Comparison of ENCODE assay signal across 8 cellular contexts in genomic region chr4:74189331-74190043, GRCh38. TPM values are rescaled to one million over a fixed set of nuclear protein-coding genes. Genes with fewer than 3 reads are reported as not detected.
DNase-seq lines count a peak whose midpoint lies in the region; ATAC-seq and TF ChIP-seq lines count a peak whose summit lies in the region.

No MANE protein-coding gene starts in this region.

- H3K9me3 ChIP-seq in HEK293 (ENCODE audit: control insufficient read depth, insufficient read depth, low read depth, low read length), result no peaks in the 10 kb centered on the region
- H3K9me3 ChIP-seq in left lung, result no peaks in the 10 kb centered on the region

- H3K36me3 ChIP-seq in HEK293 (ENCODE audit: control insufficient read depth in 2 of 2, insufficient read depth in 1 of 2, low read length in 2 of 2) (no peaks in the 10 kb centered on the region), left lung (no peaks in the 10 kb centered on the region)

- DNase-seq in DMS 273 (lab: John Stamatoyannopoulos, UW; ENCODE audit: unreplicated experiment) (peak; percentile 66), DMS 273 treated with DMSO at 0.1 percent for 48 hours (lab: John Stamatoyannopoulos, UW) (no peak), NCI-H446 (lab: John Stamatoyannopoulos, UW) (peak; percentile 3 to 49), T47D (ENCODE audit: low read depth in 1 of 2, low spot score in 1 of 2) (peak; percentile 10 to 49), left lung (no peak), posterior vena cava (ENCODE audit: low spot score) (no peak)
- no peak for DNase-seq in activated naive CD4-positive, alpha-beta T cell treated with Interleukin-2 at 50 U/mL for 16 hours

- CTCF ChIA-PET in HEK293 (lab: Yijun Ruan, JAX), result interaction anchor here (0.5 to 3.3 kb wide), 29 partner anchors 9 to 515 kb away, joined by 3 to 19 read pairs (median 4); no protein-coding TSS in a partner anchor

- H3K27ac ChIP-seq in HEK293 (ENCODE audit: extremely low read depth, low read depth, low read length) (no peak overlapping the region), left lung (no peak overlapping the region)

- peak; percentile 66 for ATAC-seq in left lung

- no peaks in the 10 kb centered on the region for H3K27me3 ChIP-seq in left lung

- in situ Hi-C loops in T47D (cut with HindIII; ENCODE audit: low pct_unique_long_range_greater_than_20kb, low sequenced_read_pairs), result no loop called here

- TF ChIP-seq CTCF in HEK293 (tag by site-specific recombination; IDR thresholded peaks at IDR 0.05) (no peak), left lung (IDR thresholded peaks at IDR 0.05) (peak; percentile 43 to 57)

- intact Hi-C loops in left lung (cut with DNase I), result loop anchor here in 1 of 2 donors (10.0 kb wide), 1 partner anchor 125 kb away; no protein-coding TSS in a partner anchor
- intact Hi-C loops in posterior vena cava (cut with DNase I), result no loop called here

- H3K4me1 ChIP-seq in HEK293 (ENCODE audit: control insufficient read depth, insufficient read depth, low read length), result no peaks in the 10 kb centered on the region
- no peaks in the 10 kb centered on the region for H3K4me1 ChIP-seq in left lung

- no peak overlapping the region for H3K4me3 ChIP-seq in HEK293 (ENCODE audit: low read depth, low read length)
- no peak overlapping the region for H3K4me3 ChIP-seq in left lung

- POLR2A ChIA-PET in HEK293 (lab: Yijun Ruan, JAX), result no interaction called here

TF ChIP-seq in HEK293, 187 proteins besides CTCF, POLR2A, EP300 and RAD21:
- TF ChIP-seq ZNF354C (tag by site-specific recombination; IDR thresholded peaks at IDR 0.05; ENCODE audit: borderline replicate concordance, low read depth), result no peak
- TF ChIP-seq SP7 (tag by site-specific recombination; IDR thresholded peaks at IDR 0.05), result no peak
- peak; percentile 65 for TF ChIP-seq ZNF654 (tag by site-specific recombination; IDR thresholded peaks at IDR 0.05; ENCODE audit: low read depth)
- no peak for TF ChIP-seq ZEB2 (tag by site-specific recombination; IDR thresholded peaks at IDR 0.05)
- TF ChIP-seq, protein P1, sequence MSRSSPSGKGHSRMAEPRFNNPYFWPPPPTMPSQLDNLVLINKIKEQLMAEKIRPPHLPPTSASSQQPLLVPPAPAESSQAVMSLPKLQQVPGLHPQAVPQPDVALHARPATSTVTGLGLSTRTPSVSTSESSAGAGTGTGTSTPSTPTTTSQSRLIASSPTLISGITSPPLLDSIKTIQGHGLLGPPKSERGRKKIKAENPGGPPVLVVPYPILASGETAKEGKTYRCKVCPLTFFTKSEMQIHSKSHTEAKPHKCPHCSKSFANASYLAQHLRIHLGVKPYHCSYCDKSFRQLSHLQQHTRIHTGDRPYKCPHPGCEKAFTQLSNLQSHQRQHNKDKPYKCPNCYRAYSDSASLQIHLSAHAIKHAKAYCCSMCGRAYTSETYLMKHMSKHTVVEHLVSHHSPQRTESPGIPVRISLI (tag by site-specific recombination; IDR thresholded peaks at IDR 0.05), result peak; percentile 61; the same call in 1 of the 2 replicates
- no peak for TF ChIP-seq ZNF623 (tag by site-specific recombination; IDR thresholded peaks at IDR 0.05)
- TF ChIP-seq, protein P2, sequence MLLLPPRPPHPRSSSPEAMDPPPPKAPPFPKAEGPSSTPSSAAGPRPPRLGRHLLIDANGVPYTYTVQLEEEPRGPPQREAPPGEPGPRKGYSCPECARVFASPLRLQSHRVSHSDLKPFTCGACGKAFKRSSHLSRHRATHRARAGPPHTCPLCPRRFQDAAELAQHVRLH (tag by site-specific recombination; IDR thresholded peaks at IDR 0.05), result no peak
- TF ChIP-seq TRIM28 (IDR thresholded peaks at IDR 0.05; ENCODE audit: borderline replicate concordance, low read length), result no peak
- TF ChIP-seq ZNF530 (tag by site-specific recombination; IDR thresholded peaks at IDR 0.05; ENCODE audit: low read depth), result no peak
- no peak for TF ChIP-seq ZNF529 (tag by site-specific recombination; IDR thresholded peaks at IDR 0.05; ENCODE audit: insufficient replicate concordance)
- TF ChIP-seq, protein P3, sequence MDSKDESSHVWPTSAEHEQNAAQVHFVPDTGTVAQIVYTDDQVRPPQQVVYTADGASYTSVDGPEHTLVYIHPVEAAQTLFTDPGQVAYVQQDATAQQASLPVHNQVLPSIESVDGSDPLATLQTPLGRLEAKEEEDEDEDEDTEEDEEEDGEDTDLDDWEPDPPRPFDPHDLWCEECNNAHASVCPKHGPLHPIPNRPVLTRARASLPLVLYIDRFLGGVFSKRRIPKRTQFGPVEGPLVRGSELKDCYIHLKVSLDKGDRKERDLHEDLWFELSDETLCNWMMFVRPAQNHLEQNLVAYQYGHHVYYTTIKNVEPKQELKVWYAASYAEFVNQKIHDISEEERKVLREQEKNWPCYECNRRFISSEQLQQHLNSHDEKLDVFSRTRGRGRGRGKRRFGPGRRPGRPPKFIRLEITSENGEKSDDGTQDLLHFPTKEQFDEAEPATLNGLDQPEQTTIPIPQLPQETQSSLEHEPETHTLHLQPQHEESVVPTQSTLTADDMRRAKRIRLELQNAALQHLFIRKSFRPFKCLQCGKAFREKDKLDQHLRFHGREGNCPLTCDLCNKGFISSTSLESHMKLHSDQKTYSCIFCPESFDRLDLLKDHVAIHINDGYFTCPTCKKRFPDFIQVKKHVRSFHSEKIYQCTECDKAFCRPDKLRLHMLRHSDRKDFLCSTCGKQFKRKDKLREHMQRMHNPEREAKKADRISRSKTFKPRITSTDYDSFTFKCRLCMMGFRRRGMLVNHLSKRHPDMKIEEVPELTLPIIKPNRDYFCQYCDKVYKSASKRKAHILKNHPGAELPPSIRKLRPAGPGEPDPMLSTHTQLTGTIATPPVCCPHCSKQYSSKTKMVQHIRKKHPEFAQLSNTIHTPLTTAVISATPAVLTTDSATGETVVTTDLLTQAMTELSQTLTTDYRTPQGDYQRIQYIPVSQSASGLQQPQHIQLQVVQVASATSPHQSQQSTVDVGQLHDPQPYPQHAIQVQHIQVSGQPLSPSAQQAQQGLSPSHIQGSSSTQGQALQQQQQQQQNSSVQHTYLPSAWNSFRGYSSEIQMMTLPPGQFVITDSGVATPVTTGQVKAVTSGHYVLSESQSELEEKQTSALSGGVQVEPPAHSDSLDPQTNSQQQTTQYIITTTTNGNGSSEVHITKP (tag by site-specific recombination; IDR thresholded peaks at IDR 0.05), result no peak
- TF ChIP-seq ZNF214 (tag by site-specific recombination; IDR thresholded peaks at IDR 0.05; ENCODE audit: borderline replicate concordance), result no peak
- TF ChIP-seq ZBTB11 (tag by site-specific recombination; conservative IDR thresholded peaks at IDR 0.05; ENCODE audit: low read depth), result no peak
- TF ChIP-seq REPIN1 (tag by site-specific recombination; IDR thresholded peaks at IDR 0.05; ENCODE audit: low read depth), result no peak
- no peak for TF ChIP-seq ZNF830 (tag by site-specific recombination; IDR thresholded peaks at IDR 0.05; ENCODE audit: low read depth)
- TF ChIP-seq, protein P4, sequence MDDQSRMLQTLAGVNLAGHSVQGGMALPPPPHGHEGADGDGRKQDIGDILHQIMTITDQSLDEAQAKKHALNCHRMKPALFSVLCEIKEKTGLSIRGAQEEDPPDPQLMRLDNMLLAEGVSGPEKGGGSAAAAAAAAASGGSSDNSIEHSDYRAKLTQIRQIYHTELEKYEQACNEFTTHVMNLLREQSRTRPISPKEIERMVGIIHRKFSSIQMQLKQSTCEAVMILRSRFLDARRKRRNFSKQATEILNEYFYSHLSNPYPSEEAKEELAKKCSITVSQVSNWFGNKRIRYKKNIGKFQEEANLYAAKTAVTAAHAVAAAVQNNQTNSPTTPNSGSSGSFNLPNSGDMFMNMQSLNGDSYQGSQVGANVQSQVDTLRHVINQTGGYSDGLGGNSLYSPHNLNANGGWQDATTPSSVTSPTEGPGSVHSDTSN (CRISPR knock-in tag; IDR thresholded peaks at IDR 0.05), result no peak
TF ChIP-seq in HEK293: peak in this region for 2.

RNA-seq across cellular contexts. Expression of gene MTHFD2L, which starts 31.6 kb away (rescaled TPM):
- 10 to 100 TPM in 1 of 2 donors, 1 to 10 TPM in 1; 9.1 to 14.8 TPM for total RNA-seq in left lung
- total RNA-seq in posterior vena cava, result 10 to 100 TPM in 1 of 2 donors, 1 to 10 TPM in 1; 9.6 to 10.8 TPM

Comparison
In these comparisons a context has a peak if more than half of its experiments do, and no peak if none do; other contexts are left out.
1. DNase-seq: peak in DMS 273 (single experiment), NCI-H446 (2 of 2) and T47D (2 of 2); none in DMS 273 treated with DMSO at 0.1 percent for 48 hours (single experiment), left lung (0 of 2), posterior vena cava (single experiment) and activated naive CD4-positive, alpha-beta T cell treated with Interleukin-2 at 50 U/mL for 16 hours (single experiment).